21 cellular contexts compared by ENCODE assay signal in genomic region chr4:53116959-53117358, GRCh38.
DNase-seq lines count a peak whose midpoint lies in the region; ATAC-seq and TF ChIP-seq lines count a peak whose summit lies in the region.
"Had no signal": no experiment of that assay in that cellular context is flagged by ENCODE, and none has a peak within 500 bp of the region (broad histone marks: within the 10 kb centered on the region; RNA-seq: fewer than 3 reads in every experiment).

No MANE protein-coding gene starts in this region.

- peak overlapping the region; percentile 71 for H3K27ac Mint-ChIP-seq in HFFc6
- H3K27ac Mint-ChIP-seq: neural progenitor cell had no signal

- ATAC-seq in left lung (peak; percentile 57), HG03442 (IDR thresholded peaks at IDR 0.05; ENCODE audit: unreplicated experiment) (no peak)
- ATAC-seq: psoas muscle had no signal

- H3K36me3 Mint-ChIP-seq in HFFc6 (ENCODE audit: low read depth) = peaks cover 20% of the 10 kb centered on the region
- H3K36me3 Mint-ChIP-seq: neural progenitor cell had no signal

- H3K27ac ChIP-seq in left lung = no peak overlapping the region
- H3K27ac ChIP-seq in ascending aorta = peak overlapping the region in 1 of 2 donors; percentile 8
- H3K27ac ChIP-seq: colonic mucosa, neural progenitor cell, psoas muscle, suprapubic skin had no signal

- H3K4me3 ChIP-seq in cardiac fibroblast (replicated peaks in 1 of 2; ENCODE audit: low read depth in 2 of 2, low read length in 2 of 2) (no peak overlapping the region), left lung (no peak overlapping the region), ascending aorta (no peak overlapping the region)
- H3K4me3 ChIP-seq: colonic mucosa, neural progenitor cell, psoas muscle, suprapubic skin had no signal

- peaks cover 53% of the 10 kb centered on the region for H3K4me1 Mint-ChIP-seq in HFFc6 (ENCODE audit: low read depth)

- no peaks in the 10 kb centered on the region for H3K27me3 ChIP-seq in left lung
- H3K27me3 ChIP-seq in ascending aorta = no peaks in the 10 kb centered on the region
- H3K27me3 ChIP-seq: colonic mucosa, neural progenitor cell, suprapubic skin had no signal

- H3K9me3 Mint-ChIP-seq in HFFc6 = no peaks in the 10 kb centered on the region
- H3K9me3 Mint-ChIP-seq: neural progenitor cell had no signal

- H3K9me3 ChIP-seq in left lung = no peaks in the 10 kb centered on the region
- no peaks in the 10 kb centered on the region for H3K9me3 ChIP-seq in ascending aorta
- H3K9me3 ChIP-seq: colonic mucosa, psoas muscle, suprapubic skin had no signal

- peak; percentile 36 for DNase-seq in AG08396 (ENCODE audit: low spot score)
- peak; percentile 5 for DNase-seq in HFFc6
- peak; percentile 35 to 62 for DNase-seq in cardiac fibroblast (ENCODE audit: low read depth in 2 of 2)
- no peak for DNase-seq in left lung
- DNase-seq in H4 (ENCODE audit: low spot score) = no peak
- DNase-seq in ascending aorta (ENCODE audit: low spot score in 2 of 2) = no peak
- no peak for DNase-seq in D341Med (ENCODE audit: low spot score)
- DNase-seq: activated CD4-positive, alpha-beta T cell treated with anti-CD3 and anti-CD28 coated beads for 48 hours; activated CD8-positive, alpha-beta memory T cell treated with anti-CD3 and anti-CD28 coated beads, Interleukin-2, amount 50 U/mL, for 4 hours; activated effector memory CD4-positive, alpha-beta T cell treated with anti-CD3 and anti-CD28 coated beads, Interleukin-2, amount 50 U/mL, for 16 hours; amniotic stem cell; colonic mucosa; COR-L47; Kasumi-1; NCI-H1105 treated with DMSO at 0.1 percent for 48 hours; NCI-H524; psoas muscle; stimulated activated CD4-positive, alpha-beta T cell treated with anti-CD3 and anti-CD28 coated beads, Interleukin-12 subunit alpha, Interleukin-12 subunit beta, amount 100 ng/mL, for 4 hours had no signal

- H3K4me3 Mint-ChIP-seq in HFFc6 = no peak overlapping the region; the same call in 1 of the 2 replicates
- H3K4me3 Mint-ChIP-seq: neural progenitor cell had no signal

- intact Hi-C loops in left lung (cut with DNase I) = no loop called here
- intact Hi-C loops in ascending aorta (cut with DNase I) = no loop called here

- TF ChIP-seq CTCF in HFFc6 (IDR thresholded peaks at IDR 0.05) (no peak), cardiac fibroblast (IDR thresholded peaks at IDR 0.05; ENCODE audit: low read depth, low read length) (no peak), left lung (IDR thresholded peaks at IDR 0.05) (no peak), ascending aorta (IDR thresholded peaks at IDR 0.05) (no peak)

- H3K4me1 ChIP-seq in left lung = no peaks in the 10 kb centered on the region
- peaks cover 0 to 11% of the 10 kb centered on the region in 2 donors for H3K4me1 ChIP-seq in ascending aorta

- no peaks in the 10 kb centered on the region for H3K27me3 Mint-ChIP-seq in HFFc6 (ENCODE audit: insufficient read depth)

- H3K36me3 ChIP-seq in left lung (no peaks in the 10 kb centered on the region), ascending aorta (no peaks in the 10 kb centered on the region)
- H3K36me3 ChIP-seq: colonic mucosa, neural progenitor cell, suprapubic skin had no signal

Comparison
In these comparisons a context has a peak if more than half of its experiments do, and no peak if none do; other contexts are left out.
1. DNase-seq: peak in AG08396 (single experiment), HFFc6 (single experiment) and cardiac fibroblast (2 of 2); none in left lung (0 of 2), H4 (single experiment), ascending aorta (0 of 2) and D341Med (single experiment).